8 cellular contexts compared by ENCODE assay signal in the genomic region with DNA sequence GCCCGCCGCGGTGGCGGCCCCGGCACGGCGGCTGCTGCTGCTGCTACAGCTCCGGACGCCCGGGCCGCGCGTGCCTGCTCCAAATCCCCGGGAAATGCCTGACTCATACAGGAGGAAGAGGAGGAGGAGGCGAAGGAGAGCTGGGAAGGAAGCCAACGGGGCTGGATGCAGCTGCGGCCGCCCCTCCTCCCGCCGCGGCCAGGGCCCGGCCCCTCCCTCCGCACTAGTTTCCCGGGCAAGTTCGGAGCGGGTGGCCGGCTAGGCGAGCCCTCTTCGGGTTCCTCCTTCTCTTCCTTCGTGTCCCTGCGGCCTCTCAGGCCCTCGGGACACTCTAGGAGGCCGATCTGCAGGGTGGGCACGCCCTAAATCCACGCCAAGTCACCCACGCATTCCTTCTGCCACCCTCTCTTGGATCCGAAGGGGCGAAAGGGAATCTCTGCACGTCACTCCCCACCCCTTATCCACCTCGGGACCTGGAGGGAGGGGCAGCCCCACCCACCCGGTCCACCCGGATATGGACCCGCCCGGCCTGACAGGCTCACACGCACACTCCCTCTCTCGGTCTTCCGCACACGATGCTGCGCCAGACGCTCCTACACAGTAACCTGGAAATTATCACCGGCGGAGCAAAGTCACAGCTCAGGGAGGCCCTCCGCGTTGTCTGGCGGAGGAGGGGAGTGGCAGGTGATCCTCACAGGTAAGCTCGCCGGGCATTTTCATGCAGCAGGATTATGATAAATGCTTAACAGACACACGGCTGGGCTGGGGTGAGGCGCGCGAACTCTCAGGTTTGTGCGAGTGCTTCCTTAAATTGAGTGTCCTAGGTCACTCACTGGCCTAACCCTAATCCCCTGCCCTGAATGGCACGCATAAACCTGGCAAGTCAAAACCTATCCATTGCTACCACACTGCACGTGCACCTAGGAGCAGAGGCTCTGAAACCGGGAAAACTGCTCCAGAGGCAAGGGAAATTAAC. TPM values are rescaled to one million over a fixed set of nuclear protein-coding genes. Genes with fewer than 3 reads are reported as not detected.
DNase-seq lines count a peak whose midpoint lies in the region; ATAC-seq lines count a peak whose summit lies in the region.

Gene OSBPL10, minus strand, starts transcription at position 57 of the 976 bp plus-strand sequence. CDS start 83 bp downstream, outside the sequence.
Gene ZNF860, plus strand, starts transcription at position 545 of the 976 bp plus-strand sequence. CDS start 7,330 bp downstream, outside the sequence.

- peaks cover 3% of the 10 kb centered on the region for H3K4me1 ChIP-seq in right cardiac atrium (ENCODE audit: control insufficient read depth, insufficient read depth, low read length)
- H3K4me1 ChIP-seq in trophoblast cell (ENCODE audit: control insufficient read depth in 1 of 2, insufficient read depth in 2 of 2, low read length in 2 of 2) = peaks cover 3% of the 10 kb centered on the region in 2 experiments

- H2BK12ac ChIP-seq in trophoblast cell (ENCODE audit: low read length) = peak within 1 kb of the TSS; percentile 42

- ATAC-seq in HG03432 (IDR thresholded peaks at IDR 0.05; ENCODE audit: unreplicated experiment) = peak; percentile 30
- peak; percentile 96 to 97 for ATAC-seq in right cardiac atrium
- ATAC-seq in HG03135 (IDR thresholded peaks at IDR 0.05; ENCODE audit: unreplicated experiment) = no peak

- WGBS in right cardiac atrium = 9% methylated on average over 65 of the region's 65 CpGs
- WGBS in trophoblast cell (ENCODE audit: extremely low coverage, insufficient coverage, insufficient read length) = no CpG with 5 or more reads among the region's 65 CpGs

- peak within 1 kb of the TSS; percentile 87 for H2BK5ac ChIP-seq in trophoblast cell (ENCODE audit: low read depth, low read length, poor library complexity)

- intact Hi-C loops in right cardiac atrium (cut with DNase I) = no loop called here

- H3K36me3 ChIP-seq in trophoblast cell (ENCODE audit: control insufficient read depth in 1 of 2, insufficient read depth in 2 of 2, low read length in 2 of 2) = no peaks in the 10 kb centered on the region

- peak within 1 kb of the TSS; percentile 75 for H4K12ac ChIP-seq in trophoblast cell (ENCODE audit: low read depth, low read length)

- peak within 1 kb of the TSS; percentile 80 for H3K9ac ChIP-seq in trophoblast cell (ENCODE audit: low read length)

- no peak within 1 kb of the TSS for H3K23ac ChIP-seq in trophoblast cell (ENCODE audit: low read length)

- peak within 1 kb of the TSS; percentile 90 for H3K18ac ChIP-seq in trophoblast cell (ENCODE audit: low read length)

- no peak within 1 kb of the TSS for H2AK5ac ChIP-seq in trophoblast cell (ENCODE audit: low read length)

- peak within 1 kb of the TSS; percentile 72 for H3K4me2 ChIP-seq in trophoblast cell (ENCODE audit: low read length)

- H3K9me3 ChIP-seq in right cardiac atrium (ENCODE audit: control insufficient read depth, low read length) (no peaks in the 10 kb centered on the region), trophoblast cell (ENCODE audit: insufficient read depth, low read depth, low read length) (no peaks in the 10 kb centered on the region)

- DNase-seq in DMS79 treated with DMSO at 0.1 percent for 48 hours (lab: John Stamatoyannopoulos, UW) (peak; percentile 10), DMS79 (lab: John Stamatoyannopoulos, UW) (no peak), RKO (ENCODE audit: low spot score) (peak; percentile 87), astrocyte of the hippocampus (ENCODE audit: low read depth, low spot score) (peak; percentile 94), right cardiac atrium (peak; percentile 91 to 96 (median 95)), trophoblast cell (peak; percentile 82 to 84)

- peak within 1 kb of the TSS; percentile 90 for H3K14ac ChIP-seq in trophoblast cell (ENCODE audit: low read length)

- peak within 1 kb of the TSS; percentile 63 for H4K8ac ChIP-seq in trophoblast cell (ENCODE audit: low read depth, low read length)

- H3K4me3 ChIP-seq in right cardiac atrium (ENCODE audit: low read length) = peak within 1 kb of the TSS; percentile 71
- H3K4me3 ChIP-seq in trophoblast cell (ENCODE audit: low read depth, low read length) = peak within 1 kb of the TSS; percentile 82

- peak within 1 kb of the TSS; percentile 85 for H2AFZ ChIP-seq in trophoblast cell (ENCODE audit: insufficient read depth, low read length, poor library complexity)

- peak within 1 kb of the TSS; percentile 50 for H3K27ac ChIP-seq in right cardiac atrium (ENCODE audit: low read length)
- peak within 1 kb of the TSS; percentile 86 for H3K27ac ChIP-seq in trophoblast cell (ENCODE audit: low read depth, low read length)

- H2BK120ac ChIP-seq in trophoblast cell (ENCODE audit: insufficient read depth, low read length, poor library complexity) = peak within 1 kb of the TSS; percentile 91

- peaks cover 12% of the 10 kb centered on the region for H3K79me2 ChIP-seq in trophoblast cell (ENCODE audit: control insufficient read depth, insufficient read depth, low read length, poor library complexity)

- peak within 1 kb of the TSS; percentile 54 for H3K4ac ChIP-seq in trophoblast cell (ENCODE audit: low read depth, low read length)

- no peaks in the 10 kb centered on the region for H3K27me3 ChIP-seq in right cardiac atrium (ENCODE audit: control insufficient read depth, insufficient read depth)
- H3K27me3 ChIP-seq in trophoblast cell (ENCODE audit: insufficient read depth, low read length) = no peaks in the 10 kb centered on the region

- H3K79me1 ChIP-seq in trophoblast cell (ENCODE audit: low read length) = peaks cover 15% of the 10 kb centered on the region

- H4K91ac ChIP-seq in trophoblast cell (ENCODE audit: low read depth, low read length) = peak within 1 kb of the TSS; percentile 91

RNA-seq across cellular contexts. Expression of gene OSBPL10, which starts in this region (rescaled TPM):
- total RNA-seq in right cardiac atrium = 1 to 10 TPM; 4.6 to 5.9 (median 5.0) TPM
- 2.2 TPM for polyA plus RNA-seq in right cardiac atrium
- polyA plus RNA-seq in trophoblast cell (2013) = 22.4 and 26.0 TPM in 2 replicates

RNA-seq across cellular contexts. Expression of gene ZNF860, which starts in this region (rescaled TPM):
- total RNA-seq in right cardiac atrium = under 1 TPM; 0.12 to 0.34 (median 0.21) TPM
- polyA plus RNA-seq in right cardiac atrium = 0.23 TPM
- 2.2 TPM in 2 replicates for polyA plus RNA-seq in trophoblast cell (2013)
